ENCODE assay signal across 10 cellular contexts in genomic region chr2:64716569-64716968, GRCh38.
"Had no signal": no experiment of that assay in that cellular context is flagged by ENCODE, and none has a peak within 500 bp of the region (broad histone marks: within the 10 kb centered on the region; RNA-seq: fewer than 3 reads in every experiment).

No MANE protein-coding gene starts in this region.

- H3K4me3 Mint-ChIP-seq: activated CD4-positive, alpha-beta T cell treated with anti-CD3 and anti-CD28 coated beads, Interleukin-2, amount 10 ng/mL, durations not matched to agents 7 days and 5 days; activated naive CD4-positive, alpha-beta T cell treated with anti-CD3 and anti-CD28 coated beads, Interleukin-2, amount 10 ng/mL, durations not matched to agents 7 days and 5 days; nephron; stimulated activated naive CD8-positive, alpha-beta T cell treated with anti-CD3 and anti-CD28 coated beads, Interleukin-15, Interleukin-2, amounts not matched to agents 100 ng/mL and 50 ng/mL, for 24 hours; T-helper 17 cell had no signal

- H3K36me3 Mint-ChIP-seq: activated naive CD4-positive, alpha-beta T cell treated with anti-CD3 and anti-CD28 coated beads, Interleukin-2, amount 10 ng/mL, durations not matched to agents 7 days and 5 days had no signal

- H3K27me3 Mint-ChIP-seq: activated CD4-positive, alpha-beta T cell treated with anti-CD3 and anti-CD28 coated beads, Interleukin-2, amount 10 ng/mL, durations not matched to agents 7 days and 5 days; stimulated activated naive CD8-positive, alpha-beta T cell treated with anti-CD3 and anti-CD28 coated beads, Interleukin-15, Interleukin-2, amounts not matched to agents 100 ng/mL and 50 ng/mL, for 24 hours; T-helper 17 cell had no signal

- H3K27ac Mint-ChIP-seq: activated CD4-positive, alpha-beta T cell treated with anti-CD3 and anti-CD28 coated beads, Interleukin-2, amount 10 ng/mL, durations not matched to agents 7 days and 5 days; activated naive CD4-positive, alpha-beta T cell treated with anti-CD3 and anti-CD28 coated beads, Interleukin-2, amount 10 ng/mL, durations not matched to agents 7 days and 5 days; nephron; stimulated activated naive CD8-positive, alpha-beta T cell treated with anti-CD3 and anti-CD28 coated beads, Interleukin-15, Interleukin-2, amounts not matched to agents 100 ng/mL and 50 ng/mL, for 24 hours; T-helper 17 cell had no signal

- ATAC-seq: gastroesophageal sphincter, T-helper 17 cell had no signal

- H3K4me1 Mint-ChIP-seq: nephron had no signal

- DNase-seq: activated CD4-positive, alpha-beta T cell treated with anti-CD3 and anti-CD28 coated beads, Interleukin-2, amount 10 ng/mL, durations not matched to agents 7 days and 5 days; activated CD4-positive, CD25-positive, alpha-beta regulatory T cell; activated CD8-positive, alpha-beta memory T cell treated with anti-CD3 and anti-CD28 coated beads for 24 hours; activated naive CD4-positive, alpha-beta T cell treated with anti-CD3 and anti-CD28 coated beads, Interleukin-2, amount 10 ng/mL, durations not matched to agents 7 days and 5 days; effector CD8-positive, alpha-beta T cell; stimulated activated CD4-positive, alpha-beta T cell treated with anti-CD3 and anti-CD28 coated beads, Interleukin-4, amount 100 ng/mL, for 24 hours; T-helper 17 cell had no signal

- H3K9me3 Mint-ChIP-seq: activated CD4-positive, alpha-beta T cell treated with anti-CD3 and anti-CD28 coated beads, Interleukin-2, amount 10 ng/mL, durations not matched to agents 7 days and 5 days; activated naive CD4-positive, alpha-beta T cell treated with anti-CD3 and anti-CD28 coated beads, Interleukin-2, amount 10 ng/mL, durations not matched to agents 7 days and 5 days; nephron; stimulated activated naive CD8-positive, alpha-beta T cell treated with anti-CD3 and anti-CD28 coated beads, Interleukin-15, Interleukin-2, amounts not matched to agents 100 ng/mL and 50 ng/mL, for 24 hours had no signal
